ENCODE assay signal across 17 cellular contexts in genomic region chr11:57562596-57562995, GRCh38. TPM values are rescaled to one million over a fixed set of nuclear protein-coding genes. Genes with fewer than 3 reads are reported as not detected.
DNase-seq lines count a peak whose midpoint lies in the region; ATAC-seq and TF ChIP-seq lines count a peak whose summit lies in the region.
"Had no signal": no experiment of that assay in that cellular context is flagged by ENCODE, and none has a peak within 500 bp of the region (broad histone marks: within the 10 kb centered on the region; RNA-seq: fewer than 3 reads in every experiment).

No MANE protein-coding gene starts in this region.

- H3K36me3 Mint-ChIP-seq in Caco-2 (ENCODE audit: insufficient read depth, unreplicated experiment) (no peaks in the 10 kb centered on the region), T-helper 17 cell (ENCODE audit: low read depth) (peaks cover 6% of the 10 kb centered on the region)

- BruUV-seq in Caco-2 (replicated peaks; lab: Mats Ljungman, UMichigan): no TSS peak

- peak overlapping the region; percentile 19 for H3K27ac Mint-ChIP-seq in Caco-2 (ENCODE audit: unreplicated experiment)
- H3K27ac Mint-ChIP-seq in T-helper 17 cell: peak overlapping the region; percentile 78

- H3K4me3 ChIP-seq in Caco-2 (ENCODE audit: low read depth, low read length): no peak overlapping the region
- H3K4me3 ChIP-seq: psoas muscle, tibial nerve had no signal

- POLR2A ChIA-PET in Caco-2 (lab: Charles Lee): no interaction called here

- ATAC-seq in T-helper 17 cell (no peak), foreskin keratinocyte (peak; percentile 18)
- ATAC-seq: psoas muscle had no signal

- H3K27me3 ChIP-seq in Caco-2 (replicated peaks; ENCODE audit: control insufficient read depth, insufficient read depth, low read length) (no peaks in the 10 kb centered on the region), foreskin keratinocyte (no peaks in the 10 kb centered on the region)
- H3K27me3 ChIP-seq: tibial nerve had no signal

- H3K9me3 Mint-ChIP-seq in Caco-2 (ENCODE audit: unreplicated experiment): no peaks in the 10 kb centered on the region

- H3K4me1 Mint-ChIP-seq in Caco-2 (ENCODE audit: low read depth, unreplicated experiment) (peaks cover 7% of the 10 kb centered on the region), T-helper 17 cell (peaks cover 41% of the 10 kb centered on the region)

- peak; percentile 16 for DNase-seq in DMS 273 (lab: John Stamatoyannopoulos, UW; ENCODE audit: unreplicated experiment)
- no peak for DNase-seq in DMS 273 treated with DMSO at 0.1 percent for 48 hours (lab: John Stamatoyannopoulos, UW)
- DNase-seq in Caco-2: peak in 1 of 2 experiments; percentile 53
- no peak for DNase-seq in T-helper 17 cell
- DNase-seq in foreskin keratinocyte: peak; percentile 30 to 57
- DNase-seq in Kasumi-1 (lab: John Stamatoyannopoulos, UW): no peak
- DNase-seq in NCI-H524 treated with DMSO at 0.1 percent for 48 hours (lab: John Stamatoyannopoulos, UW): no peak
- no peak for DNase-seq in stimulated activated naive CD4-positive, alpha-beta T cell (lab: John Stamatoyannopoulos, UW)
- DNase-seq: anterior cingulate cortex; COR-L47; NCI-H1048; NCI-H446 treated with DMSO at 0.1 percent for 48 hours; psoas muscle; stimulated activated CD4-positive, alpha-beta T cell treated with anti-CD3 and anti-CD28 coated beads, Interleukin-15, amount 100 ng/mL, for 24 hours had no signal

- no peaks in the 10 kb centered on the region for H3K27me3 Mint-ChIP-seq in Caco-2 (ENCODE audit: insufficient read depth, unreplicated experiment)
- no peaks in the 10 kb centered on the region for H3K27me3 Mint-ChIP-seq in T-helper 17 cell

- TF ChIP-seq CTCF in Caco-2 (IDR thresholded peaks at IDR 0.05; ENCODE audit: insufficient read depth in 1 of 2, low read depth in 1 of 2, low read length in 1 of 2, severe bottlenecking in 1 of 2, unreplicated experiment in 1 of 2) (peak; percentile 26 to 30), foreskin keratinocyte (conservative IDR thresholded peaks at IDR 0.05) (peak; percentile 62)

- H3K36me3 ChIP-seq in Caco-2 (ENCODE audit: control insufficient read depth, insufficient read depth, low read length): no peaks in the 10 kb centered on the region

- H3K4me3 Mint-ChIP-seq in Caco-2 (ENCODE audit: unreplicated experiment): no peak overlapping the region
- H3K4me3 Mint-ChIP-seq in T-helper 17 cell: no peak overlapping the region

- intact Hi-C loops in Caco-2 (cut with micrococcal nuclease; ENCODE audit: unreplicated experiment): loop anchor here (1.0 to 5.0 kb wide), 5 partner anchors 32 to 217 kb away; partner anchors contain the start of gene TIMM10

- CTCF ChIA-PET in Caco-2 (lab: Charles Lee): interaction anchor here (1.3 to 1.4 kb wide), 2 partner anchors 69 to 78 kb away, joined by 3 read pairs; no protein-coding TSS in a partner anchor

- H3K4me1 ChIP-seq in Caco-2 (peaks cover 6% of the 10 kb centered on the region; the same call in 1 of the 2 replicates), foreskin keratinocyte (peaks cover 6% of the 10 kb centered on the region)

- no peak overlapping the region for H3K27ac ChIP-seq in foreskin keratinocyte
- H3K27ac ChIP-seq: 22Rv1, psoas muscle, tibial nerve had no signal

- H3K9me3 ChIP-seq in Caco-2 (no peaks in the 10 kb centered on the region), T-helper 17 cell (ENCODE audit: control insufficient read depth, low read length, poor library complexity, severe bottlenecking) (no peaks in the 10 kb centered on the region)
- H3K9me3 ChIP-seq: psoas muscle, tibial nerve had no signal

RNA-seq across cellular contexts. Expression of gene UBE2L6, which starts 4.9 kb away (rescaled TPM):
- total RNA-seq in Caco-2 (2022): 16.7 and 20.2 TPM in 2 replicates
- 10 to 100 TPM; 58.9 to 64.1 TPM for total RNA-seq in T-helper 17 cell
- total RNA-seq in foreskin keratinocyte: 96.0 and 108 TPM in 2 replicates
- polyA plus RNA-seq in foreskin keratinocyte: 111 and 135 TPM in 2 replicates

RNA-seq across cellular contexts. Expression of gene SMTNL1, which starts 25.2 kb away (rescaled TPM):
- total RNA-seq in Caco-2 (2022) (0.18 TPM in 1 of 2 replicates, not detected in the other), T-helper 17 cell (not detected), foreskin keratinocyte (not detected in 2 replicates)
- not detected in 2 replicates for polyA plus RNA-seq in foreskin keratinocyte
- total RNA-seq: dermis microvascular lymphatic vessel endothelial cell, tibial nerve had no signal

RNA-seq across cellular contexts. Expression of gene TIMM10, which starts 32.0 kb away (rescaled TPM):
- total RNA-seq in Caco-2 (2022) (102 and 103 TPM in 2 replicates), T-helper 17 cell (10 to 100 TPM; 17.0 to 19.1 TPM), foreskin keratinocyte (42.2 and 88.5 TPM in 2 replicates)
- polyA plus RNA-seq in foreskin keratinocyte: 120 and 195 TPM in 2 replicates

RNA-seq across cellular contexts. Expression of gene SERPING1, which starts 34.9 kb away (rescaled TPM):
- total RNA-seq in Caco-2 (2022): 3.2 and 3.8 TPM in 2 replicates
- under 1 TPM in 1 of 2 donors, not detected in 1; 0.57 TPM for total RNA-seq in T-helper 17 cell
- 13.0 and 14.1 TPM in 2 replicates for total RNA-seq in foreskin keratinocyte
- 21.7 and 23.2 TPM in 2 replicates for polyA plus RNA-seq in foreskin keratinocyte
- total RNA-seq: dermis microvascular lymphatic vessel endothelial cell had no signal

RNA-seq across cellular contexts. Expression of gene SLC43A1, which starts 47.1 kb away (rescaled TPM):
- total RNA-seq in Caco-2 (2022) (71.7 and 80.5 TPM in 2 replicates), T-helper 17 cell (1 to 10 TPM; 7.8 to 8.0 TPM), foreskin keratinocyte (4.3 and 6.2 TPM in 2 replicates)
- polyA plus RNA-seq in foreskin keratinocyte: 3.2 and 5.4 TPM in 2 replicates

Comparison
In these comparisons a context has a peak if more than half of its experiments do, and no peak if none do; other contexts are left out.
1. DNase-seq: peak in DMS 273 (single experiment) and foreskin keratinocyte (2 of 2); none in DMS 273 treated with DMSO at 0.1 percent for 48 hours (single experiment), T-helper 17 cell (0 of 3), Kasumi-1 (0 of 2), NCI-H524 treated with DMSO at 0.1 percent for 48 hours (single experiment) and stimulated activated naive CD4-positive, alpha-beta T cell (0 of 6).